ENCODE assay signal across 19 cellular contexts in the genomic region with DNA sequence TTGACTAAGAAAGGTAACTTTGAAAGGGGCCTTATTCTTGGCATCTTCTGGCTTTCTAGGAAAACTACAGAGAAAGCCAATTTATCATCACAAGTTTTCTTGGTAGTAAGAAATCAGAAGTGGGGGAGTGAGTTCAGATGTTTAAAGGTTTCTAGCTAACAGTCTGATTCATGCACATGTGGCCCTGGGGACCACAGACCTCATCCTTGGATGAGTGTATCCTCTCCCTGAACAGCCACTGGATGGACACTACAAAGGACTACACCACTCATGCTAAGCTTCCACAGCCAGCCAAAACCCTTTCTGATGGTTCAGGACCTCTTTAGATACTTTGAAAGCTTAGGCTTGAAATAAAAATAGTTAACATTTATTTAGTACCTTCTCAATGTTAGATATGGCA.
"Had no signal": no experiment of that assay in that cellular context is flagged by ENCODE, and none has a peak within 500 bp of the region (broad histone marks: within the 10 kb centered on the region; RNA-seq: fewer than 3 reads in every experiment).

No MANE protein-coding gene starts in this region.

- H3K27ac Mint-ChIP-seq: activated B cell treated with CpG ODN at 0.5 μM for 24 hours; activated CD4-positive, alpha-beta T cell treated with anti-CD3 and anti-CD28 coated beads, Interleukin-2, amount 10 ng/mL, durations not matched to agents 7 days and 5 days; activated naive CD8-positive, alpha-beta T cell treated with anti-CD3 and anti-CD28 coated beads, Interleukin-2, amount 10 ng/mL, durations not matched to agents 7 days and 5 days; activated T-cell treated with anti-CD3 and anti-CD28 coated beads, Interleukin-2, amount 50 U/mL, for 24 hours; dendritic cell treated with granulocyte-macrophage colony-stimulating factor and Interleukin-4, amounts not matched to agents 40 ng/mL and 50 ng/mL, for 4 days; nephron; progenitor cell of endocrine pancreas had no signal

- H3K4me1 ChIP-seq: breast epithelium had no signal

- H3K36me3 ChIP-seq: breast epithelium, heart right ventricle had no signal

- H3K4me3 ChIP-seq: breast epithelium, heart right ventricle had no signal

- H3K4me3 Mint-ChIP-seq: activated B cell treated with CpG ODN at 0.5 μM for 24 hours; activated CD4-positive, alpha-beta T cell treated with anti-CD3 and anti-CD28 coated beads, Interleukin-2, amount 10 ng/mL, durations not matched to agents 7 days and 5 days; activated naive CD8-positive, alpha-beta T cell treated with anti-CD3 and anti-CD28 coated beads, Interleukin-2, amount 10 ng/mL, durations not matched to agents 7 days and 5 days; activated T-cell treated with anti-CD3 and anti-CD28 coated beads, Interleukin-2, amount 50 U/mL, for 24 hours; dendritic cell treated with granulocyte-macrophage colony-stimulating factor and Interleukin-4, amounts not matched to agents 40 ng/mL and 50 ng/mL, for 4 days; nephron had no signal

- H3K9me3 Mint-ChIP-seq: activated CD4-positive, alpha-beta T cell treated with anti-CD3 and anti-CD28 coated beads, Interleukin-2, amount 10 ng/mL, durations not matched to agents 7 days and 5 days; activated T-cell treated with anti-CD3 and anti-CD28 coated beads, Interleukin-2, amount 50 U/mL, for 24 hours; dendritic cell treated with granulocyte-macrophage colony-stimulating factor and Interleukin-4, amounts not matched to agents 40 ng/mL and 50 ng/mL, for 4 days had no signal

- ATAC-seq: heart right ventricle, right cardiac atrium had no signal

- H3K27me3 ChIP-seq: breast epithelium, heart right ventricle had no signal

- H3K4me1 Mint-ChIP-seq: activated B cell treated with CpG ODN at 0.5 μM for 24 hours; activated CD4-positive, alpha-beta T cell treated with anti-CD3 and anti-CD28 coated beads, Interleukin-2, amount 10 ng/mL, durations not matched to agents 7 days and 5 days; nephron had no signal

- H3K9me3 ChIP-seq: breast epithelium, heart right ventricle had no signal

- H3K27me3 Mint-ChIP-seq: activated T-cell treated with anti-CD3 and anti-CD28 coated beads, Interleukin-2, amount 50 U/mL, for 24 hours; dendritic cell treated with granulocyte-macrophage colony-stimulating factor and Interleukin-4, amounts not matched to agents 40 ng/mL and 50 ng/mL, for 4 days; progenitor cell of endocrine pancreas had no signal

- FAIRE-seq: frontal cortex, small intestine, TTC549 had no signal

- H3K27ac ChIP-seq: breast epithelium, heart right ventricle had no signal

- DNase-seq: activated B cell treated with CpG ODN at 0.5 μM for 24 hours; activated CD4-positive, alpha-beta T cell treated with anti-CD3 and anti-CD28 coated beads, Interleukin-2, amount 10 ng/mL, durations not matched to agents 7 days and 5 days; activated gamma-delta T cell; activated naive CD8-positive, alpha-beta T cell treated with anti-CD3 and anti-CD28 coated beads, Interleukin-2, amount 10 ng/mL, durations not matched to agents 7 days and 5 days; activated T-cell treated with anti-CD3 and anti-CD28 coated beads, Interleukin-2, amount 50 U/mL, for 24 hours; aorta; cerebellar nuclear complex; effector memory CD4-positive, alpha-beta T cell; heart right ventricle; occipital lobe; right cardiac atrium; small intestine; T-helper 2 cell had no signal
